Comparison of ENCODE assay signal across 9 cellular contexts in genomic region chr21:45294509-45295291, GRCh38. TPM values are rescaled to one million over a fixed set of nuclear protein-coding genes. Genes with fewer than 3 reads are reported as not detected.
A peak's percentile ranks its signal among the peaks of the same experiment; 100 is the strongest.
DNase-seq lines count a peak whose midpoint lies in the region; ATAC-seq and TF ChIP-seq lines count a peak whose summit lies in the region.
"Had no signal": no experiment of that assay in that cellular context is flagged by ENCODE, and none has a peak within 500 bp of the region (broad histone marks: within the 10 kb centered on the region; RNA-seq: fewer than 3 reads in every experiment).

No MANE protein-coding gene starts in this region.

- H3K36me3 ChIP-seq in lower lobe of right lung (no peaks in the 10 kb centered on the region), tibial artery (no peaks in the 10 kb centered on the region)

- H3K4me1 Mint-ChIP-seq in natural killer cell treated with Interleukin-12 subunit alpha and Interleukin-12 subunit beta and Interleukin-15 and Interleukin-18, amount 100 ng/mL, for 72 hours (ENCODE audit: low read depth in 2 of 2), result peaks cover 4 to 9% of the 10 kb centered on the region in 2 donors

- no peak overlapping the region for H3K27ac Mint-ChIP-seq in natural killer cell treated with Interleukin-12 subunit alpha and Interleukin-12 subunit beta and Interleukin-15 and Interleukin-18, amount 100 ng/mL, for 72 hours

- no peaks in the 10 kb centered on the region for H3K36me3 Mint-ChIP-seq in natural killer cell treated with Interleukin-12 subunit alpha and Interleukin-12 subunit beta and Interleukin-15 and Interleukin-18, amount 100 ng/mL, for 72 hours

- no peaks in the 10 kb centered on the region for H3K9me3 Mint-ChIP-seq in natural killer cell treated with Interleukin-12 subunit alpha and Interleukin-12 subunit beta and Interleukin-15 and Interleukin-18, amount 100 ng/mL, for 72 hours

- DNase-seq in DMS153 (lab: John Stamatoyannopoulos, UW) (peak; percentile 15), DMS153 treated with DMSO at 0.1 percent for 48 hours (lab: John Stamatoyannopoulos, UW; ENCODE audit: unreplicated experiment) (no peak), dedifferentiated amniotic fluid mesenchymal stem cell (ENCODE audit: extremely low spot score) (peak; percentile 86), lower lobe of right lung (peak; percentile 64), tibial artery (peak; percentile 88 to 98)
- no peak for DNase-seq in natural killer cell treated with Interleukin-12 subunit alpha and Interleukin-12 subunit beta and Interleukin-15 and Interleukin-18, amount 100 ng/mL, for 72 hours (ENCODE audit: low spot score)

- no peaks in the 10 kb centered on the region for H3K27me3 ChIP-seq in lower lobe of right lung (ENCODE audit: low read depth)
- no peaks in the 10 kb centered on the region for H3K27me3 ChIP-seq in tibial artery

- TF ChIP-seq CTCF in lower lobe of right lung (IDR thresholded peaks at IDR 0.05) (no peak), tibial artery (IDR thresholded peaks at IDR 0.05) (peak in 1 of 2 experiments; percentile 5)

- H3K9me3 ChIP-seq in lower lobe of right lung (no peaks in the 10 kb centered on the region), tibial artery (no peaks in the 10 kb centered on the region)

- peak overlapping the region; percentile 92 for H3K27ac ChIP-seq in lower lobe of right lung
- peak overlapping the region; percentile 94 to 98 for H3K27ac ChIP-seq in tibial artery
- H3K27ac ChIP-seq: 22Rv1 had no signal

- H3K4me3 ChIP-seq in lower lobe of right lung, result no peak overlapping the region
- peak overlapping the region in 1 of 2 donors; percentile 17 for H3K4me3 ChIP-seq in tibial artery

- H3K27me3 Mint-ChIP-seq in natural killer cell treated with Interleukin-12 subunit alpha and Interleukin-12 subunit beta and Interleukin-15 and Interleukin-18, amount 100 ng/mL, for 72 hours, result peaks cover 0 to 10% of the 10 kb centered on the region in 2 donors

- ATAC-seq in lower lobe of right lung (peak; percentile 68 to 71), GM19397 (IDR thresholded peaks at IDR 0.05; ENCODE audit: unreplicated experiment) (no peak), HG03469 (IDR thresholded peaks at IDR 0.05; ENCODE audit: unreplicated experiment) (no peak)
- no peak for ATAC-seq in natural killer cell treated with Interleukin-12 subunit alpha and Interleukin-12 subunit beta and Interleukin-15 and Interleukin-18, amount 100 ng/mL, for 72 hours

- no peak overlapping the region for H3K4me3 Mint-ChIP-seq in natural killer cell treated with Interleukin-12 subunit alpha and Interleukin-12 subunit beta and Interleukin-15 and Interleukin-18, amount 100 ng/mL, for 72 hours

- intact Hi-C loops in lower lobe of right lung (cut with DNase I), result loop anchor here (10.0 kb wide), 1 partner anchor 140 kb away; no protein-coding TSS in a partner anchor
- intact Hi-C loops in tibial artery (cut with DNase I; ENCODE audit: low total_unique reads), result loop anchor here (2.0 to 10.0 kb wide), 2 partner anchors 70 to 110 kb away; partner anchors contain the start of gene COL18A1

- H3K4me1 ChIP-seq in lower lobe of right lung (peaks cover 40% of the 10 kb centered on the region), tibial artery (peaks cover 10 to 70% (median 52%) of the 10 kb centered on the region in 4 donors)

RNA-seq across cellular contexts. Expression of gene POFUT2, which starts 7.0 kb away (rescaled TPM):
- 29.1 TPM for total RNA-seq in lower lobe of right lung
- total RNA-seq in natural killer cell treated with Interleukin-12 subunit alpha and Interleukin-12 subunit beta and Interleukin-15 and Interleukin-18, amount 100 ng/mL, for 72 hours, result 10 to 100 TPM; 16.5 to 23.5 TPM

Comparison
In these comparisons a context has a peak if more than half of its experiments do, and no peak if none do; other contexts are left out.
1. DNase-seq: peak in DMS153 (single experiment), dedifferentiated amniotic fluid mesenchymal stem cell (single experiment), lower lobe of right lung (single experiment) and tibial artery (2 of 2); none in DMS153 treated with DMSO at 0.1 percent for 48 hours (single experiment) and natural killer cell treated with Interleukin-12 subunit alpha and Interleukin-12 subunit beta and Interleukin-15 and Interleukin-18, amount 100 ng/mL, for 72 hours (single experiment).
2. ATAC-seq: peak in lower lobe of right lung (2 of 2); none in GM19397 (single experiment), HG03469 (single experiment) and natural killer cell treated with Interleukin-12 subunit alpha and Interleukin-12 subunit beta and Interleukin-15 and Interleukin-18, amount 100 ng/mL, for 72 hours (0 of 2).